In genomic region chr9:69411931-69412740, GRCh38 we compare ENCODE assay signal across 21 cellular contexts.
A peak's percentile ranks its signal among the peaks of the same experiment; 100 is the strongest.
DNase-seq lines count a peak whose midpoint lies in the region; ATAC-seq, FAIRE-seq and TF ChIP-seq lines count a peak whose summit lies in the region.
"Had no signal": no experiment of that assay in that cellular context is flagged by ENCODE, and none has a peak within 500 bp of the region (broad histone marks: within the 10 kb centered on the region; RNA-seq: fewer than 3 reads in every experiment).

No MANE protein-coding gene starts in this region.

- intact Hi-C loops in kidney (cut with DNase I): no loop called here
- intact Hi-C loops in posterior cingulate gyrus (cut with DNase I): no loop called here

- H3K27ac ChIP-seq in kidney (ENCODE audit: low read depth in 2 of 2, low read length in 2 of 2): no peak overlapping the region
- H3K27ac ChIP-seq: cardiac muscle cell, dorsolateral prefrontal cortex, RWPE1, stomach had no signal

- FAIRE-seq in kidney (lab: Jason Lieb, UNC): no peak
- FAIRE-seq: GM12892 had no signal

- H3K9me3 ChIP-seq in kidney (ENCODE audit: control insufficient read depth in 1 of 2, low read length in 2 of 2) (no peaks in the 10 kb centered on the region), skeletal muscle satellite cell (replicated peaks; ENCODE audit: low read length) (no peaks in the 10 kb centered on the region)
- H3K9me3 ChIP-seq: stomach had no signal

- H3K9ac ChIP-seq in kidney (ENCODE audit: low read length in 2 of 2): peak overlapping the region in 1 of 2 donors; percentile 46
- peak overlapping the region; percentile 50 for H3K9ac ChIP-seq in skeletal muscle satellite cell (ENCODE audit: low read depth, low read length)

- TF ChIP-seq CTCF in choroid plexus epithelial cell (conservative IDR thresholded peaks at IDR 0.05; ENCODE audit: low read depth, low read length) (no peak), kidney (IDR thresholded peaks at IDR 0.05; ENCODE audit: borderline replicate concordance, extremely low read depth, insufficient read depth) (no peak)

- H3K4me1 ChIP-seq in kidney (ENCODE audit: control insufficient read depth in 1 of 2, insufficient read depth in 1 of 2, low read depth in 1 of 2, low read length in 2 of 2) (peaks cover 0 to 3% of the 10 kb centered on the region in 2 donors), skeletal muscle satellite cell (ENCODE audit: control insufficient read depth, insufficient read depth, low read length) (no peaks in the 10 kb centered on the region)

- DNase-seq in H7 (peak; percentile 64), choroid plexus epithelial cell (ENCODE audit: low read depth) (no peak), kidney (peak; percentile 69), posterior cingulate gyrus (no peak), islet precursor cell (no peak)
- DNase-seq: activated CD4-positive, CD25-positive, alpha-beta regulatory T cell; activated gamma-delta T cell treated with Interleukin-2 at 50 U/mL for 16 hours; DND-41; GOT3; MV-4-11; NCI-H748 treated with DMSO at 0.1 percent for 48 hours had no signal

- H3K27me3 ChIP-seq in H7 (ENCODE audit: control insufficient read depth, insufficient read depth, low read length) (no peaks in the 10 kb centered on the region), skeletal muscle satellite cell (ENCODE audit: control insufficient read depth, insufficient read depth, low read length) (no peaks in the 10 kb centered on the region)
- H3K27me3 ChIP-seq: cardiac muscle cell, dorsolateral prefrontal cortex, stomach had no signal

- peak overlapping the region; percentile 96 for H3K4me2 ChIP-seq in skeletal muscle satellite cell (ENCODE audit: low read length)

- H3K4me3 ChIP-seq in H7 (ENCODE audit: insufficient read depth, low read depth, low read length): no peak overlapping the region
- peak overlapping the region; percentile 5 for H3K4me3 ChIP-seq in choroid plexus epithelial cell (ENCODE audit: low read depth, low read length)
- H3K4me3 ChIP-seq in kidney (ENCODE audit: low read length in 2 of 2): peak overlapping the region in 1 of 2 donors; percentile 43
- no peak overlapping the region for H3K4me3 ChIP-seq in skeletal muscle satellite cell (ENCODE audit: low read length)
- H3K4me3 ChIP-seq: cardiac muscle cell, lung had no signal

- ATAC-seq in HG03196 (IDR thresholded peaks at IDR 0.05; ENCODE audit: unreplicated experiment) (no peak), GM19467 (IDR thresholded peaks at IDR 0.05; ENCODE audit: unreplicated experiment) (no peak)
- ATAC-seq: activated CD8-positive, alpha-beta T cell treated with anti-CD3 and anti-CD28 coated beads for 36 hours had no signal

- H3K36me3 ChIP-seq in H7 (replicated peaks; ENCODE audit: control insufficient read depth, insufficient read depth, low read length): no peaks in the 10 kb centered on the region
- H3K36me3 ChIP-seq in kidney (ENCODE audit: control insufficient read depth in 1 of 2, insufficient read depth in 2 of 2, low read length in 2 of 2): no peaks in the 10 kb centered on the region
- H3K36me3 ChIP-seq in skeletal muscle satellite cell (ENCODE audit: insufficient read depth, low read length): no peaks in the 10 kb centered on the region
- H3K36me3 ChIP-seq: cardiac muscle cell, stomach had no signal

Comparison
In these comparisons a context has a peak if more than half of its experiments do, and no peak if none do; other contexts are left out.
1. DNase-seq: peak in H7 (single experiment) and kidney (single experiment); none in choroid plexus epithelial cell (single experiment), posterior cingulate gyrus (0 of 10) and islet precursor cell (single experiment).